22 cellular contexts compared by ENCODE assay signal in genomic region chr16:63596716-63597115, GRCh38.
"Had no signal": no experiment of that assay in that cellular context is flagged by ENCODE, and none has a peak within 500 bp of the region (broad histone marks: within the 10 kb centered on the region; RNA-seq: fewer than 3 reads in every experiment).

No MANE protein-coding gene starts in this region.

- H3K4me3 ChIP-seq: adrenal gland, colonic mucosa, ovary, spleen, thoracic aorta, upper lobe of left lung had no signal

- H3K4me1 ChIP-seq: adrenal gland, colonic mucosa, spleen, upper lobe of left lung had no signal

- ATAC-seq: activated naive CD4-positive, alpha-beta T cell treated with anti-CD3 and anti-CD28 coated beads, Interleukin-2, amount 50 U/mL, for 72 hours; activated T-cell treated with anti-CD3 and anti-CD28 coated beads, Interleukin-2, amount 50 U/mL, for 72 hours; foreskin keratinocyte; stimulated activated memory B cell treated with anti-CD40 and anti-IgM and Interleukin-4, amounts not matched to agents 10 μg/mL and 1 μg/mL and 100 μg/mL, for 72 hours; T-helper 17 cell had no signal

- H3K27me3 ChIP-seq: adrenal gland, colonic mucosa, foreskin keratinocyte, ovary, spleen, upper lobe of left lung had no signal

- H3K36me3 ChIP-seq: adrenal gland, colonic mucosa, ovary, spleen, thoracic aorta, upper lobe of left lung had no signal

- H3K27ac ChIP-seq: adrenal gland, colonic mucosa, epithelial cell of prostate, foreskin keratinocyte, ovary, spleen, thoracic aorta, upper lobe of left lung, VCaP had no signal

- DNase-seq: activated CD4-positive, alpha-beta T cell treated with anti-CD3 and anti-CD28 coated beads, Interleukin-2, amount 50 U/mL, for 1 hour; activated CD4-positive, CD25-positive, alpha-beta regulatory T cell treated with anti-CD3 and anti-CD28 coated beads, Interleukin-2, amount 50 U/mL, for 72 hours; activated CD8-positive, alpha-beta memory T cell treated with anti-CD3 and anti-CD28 coated beads, Interleukin-2, amount 50 U/mL, for 4 hours; activated gamma-delta T cell; activated T-cell treated with anti-CD3 and anti-CD28 coated beads, Interleukin-2, amount 50 U/mL, for 72 hours; adrenal gland; colonic mucosa; endodermal cell; foreskin keratinocyte; glutamatergic neuron; islet precursor cell; mammary epithelial cell; ovary; spleen; stimulated activated CD4-positive, alpha-beta T cell treated with anti-CD3 and anti-CD28 coated beads, Interleukin-4, amount 100 ng/mL, for 4 hours; T-helper 17 cell; upper lobe of left lung had no signal

- H3K9me3 ChIP-seq: adrenal gland, colonic mucosa, ovary, thoracic aorta, upper lobe of left lung had no signal
